26 cellular contexts compared by ENCODE assay signal in genomic region chr16:84072014-84072413, GRCh38. TPM values are rescaled to one million over a fixed set of nuclear protein-coding genes. Genes with fewer than 3 reads are reported as not detected.
A peak's percentile ranks its signal among the peaks of the same experiment; 100 is the strongest.
DNase-seq lines count a peak whose midpoint lies in the region; ATAC-seq and TF ChIP-seq lines count a peak whose summit lies in the region.
"Had no signal": no experiment of that assay in that cellular context is flagged by ENCODE, and none has a peak within 500 bp of the region (broad histone marks: within the 10 kb centered on the region; RNA-seq: fewer than 3 reads in every experiment).

No MANE protein-coding gene starts in this region.

- H3K27ac Mint-ChIP-seq in endodermal cell (peak overlapping the region; percentile 44), neural crest cell (ENCODE audit: unreplicated experiment) (peak overlapping the region; percentile 44)
- H3K27ac Mint-ChIP-seq: activated B cell treated with CpG ODN at 0.5 μM for 24 hours; activated CD8-positive, alpha-beta T cell treated with anti-CD3 and anti-CD28 coated beads for 36 hours; memory B cell; nephron had no signal

- H3K36me3 Mint-ChIP-seq in endodermal cell (ENCODE audit: low read depth) (peaks cover 75% of the 10 kb centered on the region), neural crest cell (ENCODE audit: low read depth) (peaks cover 5% of the 10 kb centered on the region)

- DNase-seq in DMS 273 (lab: John Stamatoyannopoulos, UW; ENCODE audit: unreplicated experiment) (peak; percentile 30), DMS 273 treated with DMSO at 0.1 percent for 48 hours (lab: John Stamatoyannopoulos, UW) (no peak), SK-N-SH (no peak), endodermal cell (no peak), neural crest cell (ENCODE audit: low read depth, low spot score) (no peak), gastrocnemius medialis (no peak), left colon (no peak), C1 segment of cervical spinal cord (lab: John Stamatoyannopoulos, UW) (no peak)
- DNase-seq: activated B cell treated with CpG ODN at 0.5 μM for 24 hours; activated CD8-positive, alpha-beta T cell treated with anti-CD3 and anti-CD28 coated beads for 36 hours; activated naive CD4-positive, alpha-beta T cell; activated T-cell treated with anti-CD3 and anti-CD28 coated beads, Interleukin-2, amount 50 U/mL, for 1 hour; erythroblast; head of caudate nucleus; immature natural killer cell; KG1; NCI-H2081 treated with DMSO at 0.1 percent for 48 hours; NCI-H526; SJCRH30; T-helper 2 cell had no signal

- intact Hi-C loops in gastrocnemius medialis (cut with DNase I; ENCODE audit: low total_unique reads): no loop called here
- intact Hi-C loops in left colon (cut with DNase I, micrococcal nuclease): no loop called here

- H3K9me2 ChIP-seq in SK-N-SH: no peaks in the 10 kb centered on the region

- no peaks in the 10 kb centered on the region for H4K20me1 ChIP-seq in SK-N-SH (ENCODE audit: insufficient read depth)

- no peaks in the 10 kb centered on the region for H3K4me1 Mint-ChIP-seq in endodermal cell
- no peaks in the 10 kb centered on the region for H3K4me1 Mint-ChIP-seq in neural crest cell

- 91% methylated on average over 10 of the region's 10 CpGs for WGBS in SK-N-SH (ENCODE audit: low lambda C conversion rate)
- WGBS in endodermal cell (ENCODE audit: insufficient coverage in 1 of 2, insufficient read length in 1 of 2), 2 experiments: 96% methylated on average over 10 of the region's 10 CpGs

- H3K9me3 ChIP-seq in SK-N-SH (no peaks in the 10 kb centered on the region), endodermal cell (ENCODE audit: control insufficient read depth, low read length) (no peaks in the 10 kb centered on the region), gastrocnemius medialis (no peaks in the 10 kb centered on the region)
- H3K9me3 ChIP-seq: ascending aorta, prostate gland, SJCRH30 had no signal

- H3K9ac ChIP-seq in SK-N-SH: no peak overlapping the region
- H3K9ac ChIP-seq in endodermal cell (ENCODE audit: extremely low read depth, low read length, poor library complexity, severe bottlenecking): no peak overlapping the region

- TF ChIP-seq POLR2A in gastrocnemius medialis (IDR thresholded peaks at IDR 0.05): no peak

- H3K4me3 ChIP-seq in SK-N-SH (ENCODE audit: low read depth in 2 of 2, low read length in 1 of 2) (no peak overlapping the region), endodermal cell (ENCODE audit: low read length) (no peak overlapping the region), gastrocnemius medialis (no peak overlapping the region)
- H3K4me3 ChIP-seq: ascending aorta, prostate gland, SJCRH30 had no signal

- in situ Hi-C loops in gastrocnemius medialis (cut with MboI; ENCODE audit: low sequenced_read_pairs in 4 of 4): loop anchor here in 1 of 4 donors (25.0 kb wide), 1 partner anchor 110 kb away; the partner anchor contains the start of genes NECAB2 and OSGIN1

- peaks cover 58 to 75% of the 10 kb centered on the region in 2 experiments for H3K36me3 ChIP-seq in SK-N-SH (replicated peaks in 1 of 2; ENCODE audit: control insufficient read depth in 1 of 2, insufficient read depth in 2 of 2, low read length in 1 of 2)
- peaks cover 88% of the 10 kb centered on the region for H3K36me3 ChIP-seq in endodermal cell (ENCODE audit: control insufficient read depth, insufficient read depth, low read length)
- peaks cover 8 to 68% of the 10 kb centered on the region in 2 donors for H3K36me3 ChIP-seq in gastrocnemius medialis

- TF ChIP-seq CTCF in SK-N-SH (IDR thresholded peaks at IDR 0.05): no peak
- TF ChIP-seq CTCF in endodermal cell (conservative IDR thresholded peaks at IDR 0.05): no peak
- no peak for TF ChIP-seq CTCF in neural crest cell (conservative IDR thresholded peaks at IDR 0.05)
- no peak for TF ChIP-seq CTCF in gastrocnemius medialis (IDR thresholded peaks at IDR 0.05 in 4 of 5, conservative IDR thresholded peaks at IDR 0.05 in 1 of 5)

- no peak overlapping the region for H2AFZ ChIP-seq in SK-N-SH (ENCODE audit: low read depth)

- ATAC-seq in gastrocnemius medialis: no peak
- ATAC-seq in left colon: no peak
- ATAC-seq: activated CD8-positive, alpha-beta T cell treated with anti-CD3 and anti-CD28 coated beads for 36 hours had no signal

- H3K79me2 ChIP-seq in SK-N-SH (ENCODE audit: insufficient read depth): peaks cover 5% of the 10 kb centered on the region; the same call in 1 of the 2 replicates

- H3K4me3 Mint-ChIP-seq in endodermal cell: no peak overlapping the region
- no peak overlapping the region for H3K4me3 Mint-ChIP-seq in neural crest cell
- H3K4me3 Mint-ChIP-seq: activated B cell treated with CpG ODN at 0.5 μM for 24 hours; activated CD8-positive, alpha-beta T cell treated with anti-CD3 and anti-CD28 coated beads for 36 hours; immature natural killer cell; memory B cell; nephron had no signal

- no peak for TF ChIP-seq RAD21 in SK-N-SH (IDR thresholded peaks at IDR 0.05; ENCODE audit: low read length)

- no peak overlapping the region for H3K4me2 ChIP-seq in SK-N-SH

- H3K4me1 ChIP-seq in SK-N-SH (ENCODE audit: control insufficient read depth in 1 of 2, insufficient read depth in 2 of 2, low read depth in 1 of 2, low read length in 1 of 2) (peaks cover 0 to 5% of the 10 kb centered on the region in 2 experiments; a peak in 1 of 4 replicates), endodermal cell (ENCODE audit: control insufficient read depth, insufficient read depth, low read length) (no peaks in the 10 kb centered on the region), gastrocnemius medialis (no peaks in the 10 kb centered on the region)
- H3K4me1 ChIP-seq: ascending aorta, prostate gland, SJCRH30 had no signal

- TF ChIP-seq EP300 in SK-N-SH (IDR thresholded peaks at IDR 0.05; ENCODE audit: borderline replicate concordance in 1 of 2, low read depth in 1 of 2, low read length in 1 of 2): no peak

- H3K9me3 Mint-ChIP-seq in endodermal cell (no peaks in the 10 kb centered on the region), neural crest cell (no peaks in the 10 kb centered on the region)
- H3K9me3 Mint-ChIP-seq: activated B cell treated with CpG ODN at 0.5 μM for 24 hours; activated CD8-positive, alpha-beta T cell treated with anti-CD3 and anti-CD28 coated beads for 36 hours; immature natural killer cell; memory B cell; nephron had no signal

- no peak overlapping the region for H3K27ac ChIP-seq in SK-N-SH (ENCODE audit: low read depth in 2 of 2, low read length in 1 of 2)
- no peak overlapping the region for H3K27ac ChIP-seq in endodermal cell (ENCODE audit: low read depth, low read length)
- H3K27ac ChIP-seq in gastrocnemius medialis: no peak overlapping the region
- H3K27ac ChIP-seq: 22Rv1, ascending aorta, prostate gland, SJCRH30 had no signal

- POLR2A ChIA-PET in SK-N-SH (lab: Yijun Ruan, JAX): no interaction called here

- no peaks in the 10 kb centered on the region for H3K27me3 ChIP-seq in SK-N-SH (ENCODE audit: insufficient read depth)
- no peaks in the 10 kb centered on the region for H3K27me3 ChIP-seq in endodermal cell (ENCODE audit: control insufficient read depth, insufficient read depth, low read length, poor library complexity, severe bottlenecking)
- no peaks in the 10 kb centered on the region for H3K27me3 ChIP-seq in gastrocnemius medialis
- H3K27me3 ChIP-seq: ascending aorta, SJCRH30 had no signal

- H3K27me3 Mint-ChIP-seq in endodermal cell (ENCODE audit: insufficient read depth) (no peaks in the 10 kb centered on the region), neural crest cell (ENCODE audit: low read depth) (no peaks in the 10 kb centered on the region)
- H3K27me3 Mint-ChIP-seq: activated B cell treated with CpG ODN at 0.5 μM for 24 hours; activated CD8-positive, alpha-beta T cell treated with anti-CD3 and anti-CD28 coated beads for 36 hours; memory B cell had no signal

- no peaks in the 10 kb centered on the region for H3F3A ChIP-seq in SK-N-SH (replicated peaks; ENCODE audit: insufficient read depth)

- CTCF ChIA-PET in SK-N-SH (lab: Yijun Ruan, JAX): interaction anchor here (21.4 kb wide), 1 partner anchor 112 kb away, joined by 470 read pairs; the partner anchor contains the start of gene OSGIN1

TF ChIP-seq in SK-N-SH, 30 proteins besides CTCF, POLR2A, EP300 and RAD21:
- TF ChIP-seq NFIC (IDR thresholded peaks at IDR 0.05; ENCODE audit: borderline replicate concordance): peak; percentile 64
- no peak for TF ChIP-seq MEF2A (IDR thresholded peaks at IDR 0.05; ENCODE audit: borderline replicate concordance, low read depth)
TF ChIP-seq in SK-N-SH: peak in this region for 1.

RNA-seq across cellular contexts. Expression of gene SLC38A8, which starts 29.4 kb away (rescaled TPM):
- 0.08 TPM in 1 of 2 replicates, not detected in the other for polyA plus RNA-seq in SK-N-SH (2012; rRNA removed)
- polyA plus RNA-seq in SK-N-SH (2012; cell fraction: cytosol; rRNA removed): not detected in 2 replicates
- not detected in 2 replicates for polyA plus RNA-seq in SK-N-SH (2012; cell fraction: nucleus; rRNA removed)
- total RNA-seq in endodermal cell (not detected), neural crest cell (not detected in 2 replicates), gastrocnemius medialis (not detected), left colon (not detected)
- polyA plus RNA-seq in endodermal cell (2013, experiment 1 of 2): 0.46 TPM
- not detected for polyA plus RNA-seq in endodermal cell (2013, experiment 2 of 2)
- total RNA-seq: activated B cell treated with CpG ODN at 0.5 μM for 24 hours; activated CD8-positive, alpha-beta T cell treated with anti-CD3 and anti-CD28 coated beads for 36 hours; ascending aorta; prostate gland; SJCRH30; ureter had no signal
- polyA plus RNA-seq: immature natural killer cell had no signal

RNA-seq across cellular contexts. Expression of gene MBTPS1, which starts 44.7 kb away (rescaled TPM):
- polyA plus RNA-seq in SK-N-SH (2012; rRNA removed): 81.6 and 84.9 TPM in 2 replicates
- polyA plus RNA-seq in SK-N-SH (2012; cell fraction: cytosol; rRNA removed): 81.9 and 82.5 TPM in 2 replicates
- 140 and 164 TPM in 2 replicates for polyA plus RNA-seq in SK-N-SH (2012; cell fraction: nucleus; rRNA removed)
- 10 to 100 TPM; 59.7 to 62.9 TPM for total RNA-seq in endodermal cell
- polyA plus RNA-seq in endodermal cell (2013, experiment 1 of 2): 69.3 TPM
- polyA plus RNA-seq in endodermal cell (2013, experiment 2 of 2): 64.4 TPM
- total RNA-seq in neural crest cell: 53.8 and 59.0 TPM in 2 replicates
- total RNA-seq in gastrocnemius medialis: 10 to 100 TPM; 28.8 to 44.3 (median 38.5) TPM
- total RNA-seq in left colon: 10 to 100 TPM; 68.5 to 73.8 TPM
